ENCODE assay signal across 8 cellular contexts in the genomic region with DNA sequence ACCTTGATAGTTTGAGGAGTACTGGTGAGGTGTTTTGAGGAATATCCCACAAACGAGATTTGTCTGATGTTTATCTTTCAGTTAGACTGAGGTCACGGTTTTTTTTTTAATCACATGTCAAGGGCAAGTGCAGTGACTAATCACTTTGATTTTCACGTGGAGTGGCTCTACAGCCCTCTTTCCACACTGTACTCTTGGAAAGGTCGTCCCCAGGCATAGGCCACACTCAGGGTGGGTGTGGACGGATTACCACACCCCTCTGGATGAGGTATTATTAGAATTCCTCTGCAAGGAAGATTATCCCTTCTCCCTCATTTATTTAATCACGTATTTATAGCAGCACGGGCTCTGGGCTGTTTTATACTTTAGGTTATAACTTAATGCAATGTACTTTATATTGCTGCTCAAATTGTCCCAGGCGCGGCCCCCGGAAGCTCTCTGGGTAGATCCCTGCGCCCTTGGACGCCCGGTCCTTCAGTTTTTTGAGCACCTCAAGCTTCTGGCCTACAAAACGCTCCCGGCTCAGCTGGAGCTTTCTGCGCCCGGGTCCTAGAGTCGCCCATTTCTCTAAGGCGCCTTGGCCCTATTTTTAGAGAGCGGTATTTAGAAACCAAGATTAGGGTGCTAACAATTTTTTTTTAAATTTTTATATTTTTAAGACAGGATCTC. TPM values are rescaled to one million over a fixed set of nuclear protein-coding genes. Genes with fewer than 3 reads are reported as not detected.
DNase-seq lines count a peak whose midpoint lies in the region; ATAC-seq and TF ChIP-seq lines count a peak whose summit lies in the region.

No MANE protein-coding gene starts in this region.

- peaks cover 22% of the 10 kb centered on the region for H3K36me3 ChIP-seq in NT2/D1 (ENCODE audit: insufficient read depth, insufficient read length, low read length)
- H3K36me3 ChIP-seq in neural cell (ENCODE audit: insufficient read depth, low read length) = no peaks in the 10 kb centered on the region
- H3K36me3 ChIP-seq in tibial nerve = no peaks in the 10 kb centered on the region

- peak; percentile 61 for ATAC-seq in GM21381 (IDR thresholded peaks at IDR 0.05; ENCODE audit: unreplicated experiment)

- TF ChIP-seq CTCF in HL-60 (IDR thresholded peaks at IDR 0.05; ENCODE audit: insufficient read depth, low read length) (no peak), fibroblast of mammary gland (conservative IDR thresholded peaks at IDR 0.05; ENCODE audit: control insufficient read depth, insufficient read depth, low read depth, low read length) (no peak), neural cell (IDR thresholded peaks at IDR 0.05; ENCODE audit: poor library complexity, severe bottlenecking) (no peak), tibial nerve (IDR thresholded peaks at IDR 0.05) (no peak)

- TF ChIP-seq EP300 in neural cell (conservative IDR thresholded peaks at IDR 0.05; ENCODE audit: poor library complexity, severe bottlenecking) (no peak), tibial nerve (IDR thresholded peaks at IDR 0.05) (peak in 1 of 2 donors; percentile 34)

- H3K27me3 ChIP-seq in HL-60 (ENCODE audit: insufficient read depth, poor library complexity, severe bottlenecking) (no peaks in the 10 kb centered on the region), NT2/D1 (ENCODE audit: insufficient read depth, insufficient read length) (no peaks in the 10 kb centered on the region), neural cell (ENCODE audit: insufficient read depth, low read depth, low read length) (no peaks in the 10 kb centered on the region), tibial nerve (no peaks in the 10 kb centered on the region)

- H3K27ac ChIP-seq in HL-60 (replicated peaks) = peak overlapping the region; percentile 81
- H3K27ac ChIP-seq in neural cell (ENCODE audit: low read length) = peak overlapping the region; percentile 88
- peak overlapping the region; percentile 85 to 99 (median 94) for H3K27ac ChIP-seq in tibial nerve

- H4K20me1 ChIP-seq in neural cell (ENCODE audit: insufficient read depth) = no peaks in the 10 kb centered on the region

- H3K79me2 ChIP-seq in neural cell (replicated peaks; ENCODE audit: insufficient read depth, low read length) = peaks cover 37% of the 10 kb centered on the region

- peak overlapping the region; percentile 91 for H2AFZ ChIP-seq in neural cell (ENCODE audit: low read depth, low read length)

- WGBS in tibial nerve, 2 donors = 0 to 1% methylated on average over 20 of the region's 20 CpGs

- TF ChIP-seq POLR2A in tibial nerve (IDR thresholded peaks at IDR 0.05) = no peak

- H3F3A ChIP-seq in neural cell (ENCODE audit: insufficient read depth, low read length, poor library complexity, severe bottlenecking) = no peaks in the 10 kb centered on the region

- H3K9me3 ChIP-seq in NT2/D1 (ENCODE audit: insufficient read depth, low read length) (no peaks in the 10 kb centered on the region), neural cell (ENCODE audit: low read length) (no peaks in the 10 kb centered on the region), tibial nerve (no peaks in the 10 kb centered on the region)

- H3K9me2 ChIP-seq in neural cell (ENCODE audit: insufficient read depth, low read length) = no peaks in the 10 kb centered on the region

- H3K4me2 ChIP-seq in neural cell (ENCODE audit: low read length) = peak overlapping the region; percentile 81

- DNase-seq in DMS 273 treated with DMSO at 0.1 percent for 48 hours (lab: John Stamatoyannopoulos, UW) (peak; percentile 81), HL-60 (ENCODE audit: low read depth in 1 of 2, low spot score in 1 of 2) (peak in 1 of 2 experiments; percentile 83), NT2/D1 (ENCODE audit: low read depth, low spot score) (peak; percentile 44), fibroblast of mammary gland (ENCODE audit: low read depth) (peak; percentile 80), tibial nerve (ENCODE audit: low spot score in 2 of 2) (peak; percentile 38 to 48)
- DNase-seq in activated T-cell treated with anti-CD3 and anti-CD28 coated beads, Interleukin-2, amount 50 U/mL, for 48 hours = peak; percentile 68 to 71

- peaks cover 2% of the 10 kb centered on the region for H3K4me1 ChIP-seq in NT2/D1 (ENCODE audit: insufficient read depth, insufficient read length)
- peaks cover 0 to 38% (median 18%) of the 10 kb centered on the region in 4 donors for H3K4me1 ChIP-seq in tibial nerve

- H3K4me3 ChIP-seq in HL-60 (replicated peaks; ENCODE audit: insufficient read depth, low read length) (peak overlapping the region; percentile 83), NT2/D1 (ENCODE audit: insufficient read length, low read depth) (peak overlapping the region; percentile 37), fibroblast of mammary gland (ENCODE audit: control insufficient read depth, low read depth, low read length) (peak overlapping the region; percentile 89), neural cell (ENCODE audit: low read length) (peak overlapping the region; percentile 98), tibial nerve (peak overlapping the region; percentile 76 to 96 (median 84))

- H3K9ac ChIP-seq in NT2/D1 (ENCODE audit: insufficient read length, low read depth) = peak overlapping the region; percentile 73
- H3K9ac ChIP-seq in neural cell (ENCODE audit: low read length) = peak overlapping the region; percentile 95

- no peak for TF ChIP-seq RAD21 in neural cell (conservative IDR thresholded peaks at IDR 0.05)

TF ChIP-seq in neural cell, 6 proteins besides CTCF, POLR2A, EP300 and RAD21:
- TF ChIP-seq, protein P1, sequence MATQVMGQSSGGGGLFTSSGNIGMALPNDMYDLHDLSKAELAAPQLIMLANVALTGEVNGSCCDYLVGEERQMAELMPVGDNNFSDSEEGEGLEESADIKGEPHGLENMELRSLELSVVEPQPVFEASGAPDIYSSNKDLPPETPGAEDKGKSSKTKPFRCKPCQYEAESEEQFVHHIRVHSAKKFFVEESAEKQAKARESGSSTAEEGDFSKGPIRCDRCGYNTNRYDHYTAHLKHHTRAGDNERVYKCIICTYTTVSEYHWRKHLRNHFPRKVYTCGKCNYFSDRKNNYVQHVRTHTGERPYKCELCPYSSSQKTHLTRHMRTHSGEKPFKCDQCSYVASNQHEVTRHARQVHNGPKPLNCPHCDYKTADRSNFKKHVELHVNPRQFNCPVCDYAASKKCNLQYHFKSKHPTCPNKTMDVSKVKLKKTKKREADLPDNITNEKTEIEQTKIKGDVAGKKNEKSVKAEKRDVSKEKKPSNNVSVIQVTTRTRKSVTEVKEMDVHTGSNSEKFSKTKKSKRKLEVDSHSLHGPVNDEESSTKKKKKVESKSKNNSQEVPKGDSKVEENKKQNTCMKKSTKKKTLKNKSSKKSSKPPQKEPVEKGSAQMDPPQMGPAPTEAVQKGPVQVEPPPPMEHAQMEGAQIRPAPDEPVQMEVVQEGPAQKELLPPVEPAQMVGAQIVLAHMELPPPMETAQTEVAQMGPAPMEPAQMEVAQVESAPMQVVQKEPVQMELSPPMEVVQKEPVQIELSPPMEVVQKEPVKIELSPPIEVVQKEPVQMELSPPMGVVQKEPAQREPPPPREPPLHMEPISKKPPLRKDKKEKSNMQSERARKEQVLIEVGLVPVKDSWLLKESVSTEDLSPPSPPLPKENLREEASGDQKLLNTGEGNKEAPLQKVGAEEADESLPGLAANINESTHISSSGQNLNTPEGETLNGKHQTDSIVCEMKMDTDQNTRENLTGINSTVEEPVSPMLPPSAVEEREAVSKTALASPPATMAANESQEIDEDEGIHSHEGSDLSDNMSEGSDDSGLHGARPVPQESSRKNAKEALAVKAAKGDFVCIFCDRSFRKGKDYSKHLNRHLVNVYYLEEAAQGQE (IDR thresholded peaks at IDR 0.05; ENCODE audit: borderline replicate concordance) = peak; percentile 5
- no peak for TF ChIP-seq EZH2 (IDR thresholded peaks at IDR 0.05; ENCODE audit: borderline replicate concordance, insufficient read depth, low read length, poor library complexity, severe bottlenecking)

RNA-seq across cellular contexts. Expression of a gene that starts 0.5 kb away (rescaled TPM):
- 85.0 and 87.0 TPM in 2 replicates for polyA plus RNA-seq in neural cell
- polyA minus RNA-seq in neural cell = 139 and 143 TPM in 2 replicates
- total RNA-seq in tibial nerve = 10 to 100 TPM; 57.9 to 77.9 (median 72.7) TPM

RNA-seq across cellular contexts. Expression of a gene that starts 11.4 kb away (rescaled TPM):
- polyA plus RNA-seq in neural cell = 154 and 162 TPM in 2 replicates
- polyA minus RNA-seq in neural cell = 174 and 178 TPM in 2 replicates
- total RNA-seq in tibial nerve = 100 to 1,000 TPM in 3 of 4 donors, 10 to 100 TPM in 1; 96.0 to 115 (median 107) TPM

Comparison
In these comparisons a context has a peak if more than half of its experiments do, and no peak if none do; other contexts are left out.
1. H3K4me3 ChIP-seq: peak in every context shown above with its lines; median percentile 98 in neural cell; 89 in fibroblast of mammary gland; 84 in tibial nerve; 83 in HL-60; 37 in NT2/D1.